30 cellular contexts compared by ENCODE assay signal in genomic region chr3:63029326-63029725, GRCh38.
"Had no signal": no experiment of that assay in that cellular context is flagged by ENCODE, and none has a peak within 500 bp of the region (broad histone marks: within the 10 kb centered on the region; RNA-seq: fewer than 3 reads in every experiment).

No MANE protein-coding gene starts in this region.

- H3K27me3 Mint-ChIP-seq: activated CD4-positive, alpha-beta memory T cell treated with anti-CD3 and anti-CD28 coated beads for 36 hours; activated CD4-positive, alpha-beta T cell treated with anti-CD3 and anti-CD28 coated beads for 36 hours; activated CD4-positive, alpha-beta T cell treated with anti-CD3 and anti-CD28 coated beads, Interleukin-2, amount 10 ng/mL, durations not matched to agents 24 days and 14 days; activated naive CD8-positive, alpha-beta T cell treated with anti-CD3 and anti-CD28 coated beads, Interleukin-2, amount 10 ng/mL, durations not matched to agents 7 days and 5 days; activated T-cell treated with anti-CD3 and anti-CD28 coated beads, Interleukin-2, amount 50 U/mL, for 24 hours; brain; effector memory CD8-positive, alpha-beta T cell; T-helper 17 cell had no signal

- H3K27ac ChIP-seq: ascending aorta, breast epithelium, esophagus muscularis mucosa had no signal

- H3K9me3 Mint-ChIP-seq: activated CD4-positive, alpha-beta memory T cell treated with anti-CD3 and anti-CD28 coated beads for 36 hours; T-helper 2 cell treated with Interferon-gamma antibody and Interleukin-4, amounts not matched to agents 5 μg/mL and 100 μg/mL, for 36 hours had no signal

- H3K4me3 ChIP-seq: ascending aorta, breast epithelium, esophagus muscularis mucosa had no signal

- H3K27me3 ChIP-seq: ascending aorta, breast epithelium, esophagus muscularis mucosa had no signal

- H3K36me3 Mint-ChIP-seq: activated CD4-positive, alpha-beta memory T cell treated with anti-CD3 and anti-CD28 coated beads for 36 hours; activated naive CD4-positive, alpha-beta T cell treated with anti-CD3 and anti-CD28 coated beads, Interleukin-2, amount 50 U/mL, for 72 hours; activated naive CD8-positive, alpha-beta T cell treated with anti-CD3 and anti-CD28 coated beads, Interleukin-2, amount 10 ng/mL, durations not matched to agents 7 days and 5 days; brain had no signal

- H3K4me3 Mint-ChIP-seq: activated CD4-positive, alpha-beta memory T cell treated with anti-CD3 and anti-CD28 coated beads for 36 hours; activated CD4-positive, alpha-beta T cell treated with anti-CD3 and anti-CD28 coated beads for 36 hours; activated CD4-positive, alpha-beta T cell treated with anti-CD3 and anti-CD28 coated beads, Interleukin-2, amount 10 ng/mL, durations not matched to agents 24 days and 14 days; activated naive CD4-positive, alpha-beta T cell treated with anti-CD3 and anti-CD28 coated beads for 36 hours; activated naive CD8-positive, alpha-beta T cell treated with anti-CD3 and anti-CD28 coated beads, Interleukin-2, amount 10 ng/mL, durations not matched to agents 7 days and 5 days; activated T-cell treated with anti-CD3 and anti-CD28 coated beads, Interleukin-2, amount 50 U/mL, for 24 hours; activated T-cell treated with anti-CD3 and anti-CD28 coated beads, Interleukin-2, amount 50 U/mL, for 72 hours; brain; effector memory CD8-positive, alpha-beta T cell; T-helper 17 cell; T-helper 2 cell treated with Interferon-gamma antibody and Interleukin-4, amounts not matched to agents 5 μg/mL and 100 μg/mL, for 36 hours had no signal

- H3K27ac Mint-ChIP-seq: activated CD4-positive, alpha-beta memory T cell treated with anti-CD3 and anti-CD28 coated beads for 36 hours; activated CD4-positive, alpha-beta T cell treated with anti-CD3 and anti-CD28 coated beads for 36 hours; activated CD4-positive, alpha-beta T cell treated with anti-CD3 and anti-CD28 coated beads, Interleukin-2, amount 10 ng/mL, durations not matched to agents 24 days and 14 days; activated naive CD4-positive, alpha-beta T cell treated with anti-CD3 and anti-CD28 coated beads for 36 hours; activated naive CD4-positive, alpha-beta T cell treated with anti-CD3 and anti-CD28 coated beads, Interleukin-2, amount 50 U/mL, for 72 hours; activated naive CD8-positive, alpha-beta T cell treated with anti-CD3 and anti-CD28 coated beads, Interleukin-2, amount 10 ng/mL, durations not matched to agents 7 days and 5 days; activated T-cell treated with anti-CD3 and anti-CD28 coated beads, Interleukin-2, amount 50 U/mL, for 24 hours; activated T-cell treated with anti-CD3 and anti-CD28 coated beads, Interleukin-2, amount 50 U/mL, for 72 hours; brain; effector memory CD8-positive, alpha-beta T cell; T-helper 17 cell; T-helper 2 cell treated with Interferon-gamma antibody and Interleukin-4, amounts not matched to agents 5 μg/mL and 100 μg/mL, for 36 hours had no signal

- H3K4me1 ChIP-seq: ascending aorta, breast epithelium, esophagus muscularis mucosa had no signal

- H3K36me3 ChIP-seq: ascending aorta, breast epithelium, esophagus muscularis mucosa had no signal

- ATAC-seq: activated CD4-positive, alpha-beta T cell treated with anti-CD3 and anti-CD28 coated beads for 36 hours; activated naive CD4-positive, alpha-beta T cell treated with anti-CD3 and anti-CD28 coated beads, Interleukin-2, amount 50 U/mL, for 72 hours; activated T-cell treated with anti-CD3 and anti-CD28 coated beads, Interleukin-2, amount 50 U/mL, for 72 hours; effector memory CD8-positive, alpha-beta T cell; T-helper 17 cell had no signal

- FAIRE-seq: colon, endometrium, frontal cortex had no signal

- DNase-seq: activated CD4-positive, alpha-beta memory T cell treated with anti-CD3 and anti-CD28 coated beads for 36 hours; activated CD4-positive, alpha-beta T cell treated with anti-CD3 and anti-CD28 coated beads for 36 hours; activated CD4-positive, alpha-beta T cell treated with anti-CD3 and anti-CD28 coated beads, Interleukin-2, amount 10 ng/mL, durations not matched to agents 24 days and 14 days; activated CD4-positive, CD25-positive, alpha-beta regulatory T cell; activated CD4-positive, CD25-positive, alpha-beta regulatory T cell treated with anti-CD3 and anti-CD28 coated beads, Interleukin-2, amount 50 U/mL, for 72 hours; activated CD8-positive, alpha-beta memory T cell treated with anti-CD3 and anti-CD28 coated beads, Interleukin-2, amount 50 U/mL, for 48 hours; activated gamma-delta T cell treated with Interleukin-2 at 50 U/mL for 16 hours; activated naive CD4-positive, alpha-beta T cell treated with anti-CD3 and anti-CD28 coated beads for 36 hours; activated naive CD8-positive, alpha-beta T cell treated with anti-CD3 and anti-CD28 coated beads, Interleukin-2, amount 10 ng/mL, durations not matched to agents 7 days and 5 days; activated T-cell treated with anti-CD3 and anti-CD28 coated beads for 4 hours; activated T-cell treated with anti-CD3 and anti-CD28 coated beads, Interleukin-2, amount 50 U/mL, for 24 hours; activated T-cell treated with anti-CD3 and anti-CD28 coated beads, Interleukin-2, amount 50 U/mL, for 72 hours; cortex of kidney; dermis blood vessel endothelial cell; effector CD4-positive, alpha-beta T cell; effector memory CD8-positive, alpha-beta T cell; erythroblast; head of caudate nucleus; T-helper 1 cell; T-helper 17 cell; T1000 had no signal

- H3K4me1 Mint-ChIP-seq: activated CD4-positive, alpha-beta T cell treated with anti-CD3 and anti-CD28 coated beads for 36 hours; activated CD4-positive, alpha-beta T cell treated with anti-CD3 and anti-CD28 coated beads, Interleukin-2, amount 10 ng/mL, durations not matched to agents 24 days and 14 days; activated naive CD8-positive, alpha-beta T cell treated with anti-CD3 and anti-CD28 coated beads, Interleukin-2, amount 10 ng/mL, durations not matched to agents 7 days and 5 days; brain; T-helper 17 cell had no signal
